ENCODE assay signal across 30 cellular contexts in the genomic region with DNA sequence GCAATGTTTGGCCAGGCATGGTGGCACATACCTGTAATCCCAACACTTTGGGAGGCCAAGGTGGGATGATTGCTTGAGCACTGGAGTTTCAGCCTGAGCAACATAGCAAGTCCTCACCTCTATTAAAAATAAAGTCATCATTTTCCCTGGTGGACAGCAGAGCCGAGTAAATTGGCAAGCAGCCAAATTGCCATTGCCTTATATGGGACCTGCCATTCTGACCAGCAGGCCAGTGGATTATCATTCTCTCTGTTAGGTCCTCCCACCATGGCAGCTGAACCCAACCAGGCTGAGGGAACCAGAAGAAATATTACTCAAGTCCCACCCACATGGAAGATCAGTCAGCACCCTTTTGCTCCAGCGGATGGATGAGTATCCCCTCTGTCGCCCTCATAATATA.
DNase-seq lines count a peak whose midpoint lies in the region; ATAC-seq and TF ChIP-seq lines count a peak whose summit lies in the region.
"Had no signal": no experiment of that assay in that cellular context is flagged by ENCODE, and none has a peak within 500 bp of the region (broad histone marks: within the 10 kb centered on the region; RNA-seq: fewer than 3 reads in every experiment).

No MANE protein-coding gene starts in this region.

- H3K4me1 ChIP-seq in adipocyte (ENCODE audit: control insufficient read depth, insufficient read depth, low read length) = peaks cover 9% of the 10 kb centered on the region
- H3K4me1 ChIP-seq: Caco-2, colonic mucosa, foreskin keratinocyte, heart left ventricle, pancreas, spleen, upper lobe of left lung had no signal

- CTCF ChIA-PET in HEK293T (lab: Yijun Ruan, JAX) = no interaction called here

- no peaks in the 10 kb centered on the region for H3K36me3 ChIP-seq in adipocyte (ENCODE audit: control insufficient read depth, insufficient read depth, low read length, severe bottlenecking)
- H3K36me3 ChIP-seq: colonic mucosa, heart left ventricle, pancreas, spleen, upper lobe of left lung had no signal

- no peaks in the 10 kb centered on the region for H3K27me3 ChIP-seq in adipocyte (replicated peaks; ENCODE audit: control insufficient read depth, insufficient read depth, low read length)
- H3K27me3 ChIP-seq: colonic mucosa, foreskin keratinocyte, heart left ventricle, pancreas, spleen, upper lobe of left lung had no signal

- DNase-seq in NCI-H82 (lab: John Stamatoyannopoulos, UW) = peak; percentile 33
- DNase-seq in NCI-H82 treated with DMSO at 0.1 percent for 48 hours (lab: John Stamatoyannopoulos, UW; ENCODE audit: unreplicated experiment) = no peak
- peak; percentile 23 for DNase-seq in HEK293T (ENCODE audit: extremely low spot score)
- DNase-seq in adipocyte (ENCODE audit: low read depth) = peak; percentile 8
- DNase-seq in medulla oblongata (ENCODE audit: extremely low spot score) = peak; percentile 2
- no peak for DNase-seq in NOMO-1 (lab: John Stamatoyannopoulos, UW; ENCODE audit: unreplicated experiment in 2 of 2)
- DNase-seq in GM03348 (ENCODE audit: low spot score) = no peak
- DNase-seq: ACHN; activated CD8-positive, alpha-beta memory T cell treated with anti-CD3 and anti-CD28 coated beads, Interleukin-2, amount 10 ng/mL, durations not matched to agents 7 days and 5 days; activated naive CD4-positive, alpha-beta T cell; activated T-cell treated with anti-CD3 and anti-CD28 coated beads, Interleukin-2, amount 50 U/mL, for 72 hours; Caco-2; colonic mucosa; effector memory CD8-positive, alpha-beta T cell; mammary epithelial cell; NCI-H1048; NCI-H1694; NCI-H2227 treated with DMSO at 0.1 percent for 48 hours; NCI-H526 treated with DMSO at 0.1 percent for 48 hours; pancreas; PC-9; Right ventricle myocardium superior; spleen; upper lobe of left lung had no signal

- POLR2A ChIA-PET in HEK293T (lab: Yijun Ruan, JAX) = no interaction called here

- no peak overlapping the region for H3K4me3 ChIP-seq in adipocyte (ENCODE audit: low read length)
- H3K4me3 ChIP-seq: colonic mucosa, GM12878, heart left ventricle, pancreas, PC-9, spleen, upper lobe of left lung had no signal

- no peaks in the 10 kb centered on the region for H3K9me3 ChIP-seq in adipocyte (ENCODE audit: control insufficient read depth, low read length)
- H3K9me3 ChIP-seq: Caco-2, colonic mucosa, heart left ventricle, pancreas, upper lobe of left lung had no signal

- no peak for ATAC-seq in GM21515 (IDR thresholded peaks at IDR 0.05; ENCODE audit: unreplicated experiment)
- ATAC-seq: activated CD8-positive, alpha-beta memory T cell treated with anti-CD3 and anti-CD28 coated beads, Interleukin-2, amount 10 ng/mL, durations not matched to agents 7 days and 5 days; activated T-cell treated with anti-CD3 and anti-CD28 coated beads, Interleukin-2, amount 50 U/mL, for 72 hours; effector memory CD8-positive, alpha-beta T cell; esophagus mucosa; foreskin keratinocyte; GM12878; heart left ventricle; pancreas; WTC11 had no signal

- no peak overlapping the region for H3K9ac ChIP-seq in adipocyte (ENCODE audit: low read length)

TF ChIP-seq in HEK293T, 16 proteins besides CTCF, POLR2A, EP300 and RAD21:
- no peak for TF ChIP-seq LEF1 (IDR thresholded peaks at IDR 0.05; ENCODE audit: borderline replicate concordance)
- TF ChIP-seq, protein P1, sequence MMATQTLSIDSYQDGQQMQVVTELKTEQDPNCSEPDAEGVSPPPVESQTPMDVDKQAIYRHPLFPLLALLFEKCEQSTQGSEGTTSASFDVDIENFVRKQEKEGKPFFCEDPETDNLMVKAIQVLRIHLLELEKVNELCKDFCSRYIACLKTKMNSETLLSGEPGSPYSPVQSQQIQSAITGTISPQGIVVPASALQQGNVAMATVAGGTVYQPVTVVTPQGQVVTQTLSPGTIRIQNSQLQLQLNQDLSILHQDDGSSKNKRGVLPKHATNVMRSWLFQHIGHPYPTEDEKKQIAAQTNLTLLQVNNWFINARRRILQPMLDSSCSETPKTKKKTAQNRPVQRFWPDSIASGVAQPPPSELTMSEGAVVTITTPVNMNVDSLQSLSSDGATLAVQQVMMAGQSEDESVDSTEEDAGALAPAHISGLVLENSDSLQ (IDR thresholded peaks at IDR 0.05) = peak; percentile 22; the same call in 1 of the 2 replicates
TF ChIP-seq in HEK293T: peak in this region for 1.

Comparison
In these comparisons a context has a peak if more than half of its experiments do, and no peak if none do; other contexts are left out.
1. DNase-seq: peak in NCI-H82 (single experiment), HEK293T (single experiment), adipocyte (single experiment) and medulla oblongata (single experiment); none in NCI-H82 treated with DMSO at 0.1 percent for 48 hours (single experiment), NOMO-1 (0 of 2) and GM03348 (single experiment).